In genomic region chr1:220775238-220775853, GRCh38 we compare ENCODE assay signal across 8 cellular contexts. TPM values are rescaled to one million over a fixed set of nuclear protein-coding genes. Genes with fewer than 3 reads are reported as not detected.
DNase-seq lines count a peak whose midpoint lies in the region; ATAC-seq, FAIRE-seq and TF ChIP-seq lines count a peak whose summit lies in the region.

No MANE protein-coding gene starts in this region.

- ATAC-seq in GM18505 (IDR thresholded peaks at IDR 0.05; ENCODE audit: unreplicated experiment) (no peak), HG02763 (IDR thresholded peaks at IDR 0.05; ENCODE audit: unreplicated experiment) (no peak)

- H2AFZ ChIP-seq in endothelial cell of umbilical vein (ENCODE audit: low read depth, low read length) (no peak overlapping the region), osteoblast (ENCODE audit: low read length) (no peak overlapping the region)

- H4K20me1 ChIP-seq in endothelial cell of umbilical vein (replicated peaks; ENCODE audit: control insufficient read depth, extremely low read depth, insufficient read depth, low read length): no peaks in the 10 kb centered on the region
- no peaks in the 10 kb centered on the region for H4K20me1 ChIP-seq in osteoblast (ENCODE audit: insufficient read depth, low read length)

- peak; percentile 71 for DNase-seq in COLO829 (ENCODE audit: low spot score)
- peak; percentile 43 for DNase-seq in HK-2 (ENCODE audit: unreplicated experiment)
- DNase-seq in UCSD-AML1 (lab: John Stamatoyannopoulos, UW; ENCODE audit: unreplicated experiment): peak; percentile 21
- peak; percentile 49 for DNase-seq in endothelial cell of umbilical vein (ENCODE audit: low read depth, low spot score)
- DNase-seq in osteoblast (ENCODE audit: insufficient read length, low spot score, missing footprints): no peak
- DNase-seq in T-helper 2 cell treated with Interferon-gamma antibody and Interleukin-4, amounts not matched to agents 5 μg/mL and 100 μg/mL, for 36 hours (ENCODE audit: low spot score): no peak

- no peak overlapping the region for H3K27ac Mint-ChIP-seq in T-helper 2 cell treated with Interferon-gamma antibody and Interleukin-4, amounts not matched to agents 5 μg/mL and 100 μg/mL, for 36 hours

- peak; percentile 83 for FAIRE-seq in endothelial cell of umbilical vein (lab: Jason Lieb, UNC)

- POLR2A ChIA-PET in endothelial cell of umbilical vein (lab: Charles Lee): no interaction called here

- H3K9me3 ChIP-seq in endothelial cell of umbilical vein (replicated peaks; ENCODE audit: control insufficient read depth, insufficient read depth, low read length) (no peaks in the 10 kb centered on the region), osteoblast (ENCODE audit: low read depth, low read length) (no peaks in the 10 kb centered on the region)

- peaks cover 3 to 4% of the 10 kb centered on the region in 2 experiments for H3K36me3 ChIP-seq in endothelial cell of umbilical vein (ENCODE audit: control insufficient read depth in 2 of 2, extremely low read depth in 1 of 2, insufficient read depth in 2 of 2, low read length in 2 of 2)
- H3K36me3 ChIP-seq in osteoblast (ENCODE audit: insufficient read depth, low read length): no peaks in the 10 kb centered on the region

- dilution Hi-C loops in endothelial cell of umbilical vein (cut with MboI; ENCODE audit: extremely low pct_ligation_motif_present, low sequenced_read_pairs): no loop called here

- no peaks in the 10 kb centered on the region for H3K36me3 Mint-ChIP-seq in T-helper 2 cell treated with Interferon-gamma antibody and Interleukin-4, amounts not matched to agents 5 μg/mL and 100 μg/mL, for 36 hours (ENCODE audit: low read depth)

- no peak overlapping the region for H3K4me3 ChIP-seq in endothelial cell of umbilical vein (replicated peaks in 1 of 3; ENCODE audit: insufficient read depth in 1 of 3, low read depth in 1 of 3, low read length in 3 of 3)
- no peak overlapping the region for H3K4me3 ChIP-seq in osteoblast (ENCODE audit: insufficient read depth, low read length)

- no peak overlapping the region for H3K9ac ChIP-seq in endothelial cell of umbilical vein (replicated peaks; ENCODE audit: extremely low read depth, insufficient read depth, low read length)

- no peaks in the 10 kb centered on the region for H3K9me1 ChIP-seq in endothelial cell of umbilical vein (replicated peaks; ENCODE audit: control insufficient read depth, extremely low read depth, insufficient read depth, low read length)

- peaks cover 2% of the 10 kb centered on the region for H3K27me3 Mint-ChIP-seq in T-helper 2 cell treated with Interferon-gamma antibody and Interleukin-4, amounts not matched to agents 5 μg/mL and 100 μg/mL, for 36 hours (ENCODE audit: low read depth)

- TF ChIP-seq CTCF in endothelial cell of umbilical vein (IDR thresholded peaks at IDR 0.05; ENCODE audit: extremely low read depth in 1 of 2, insufficient read depth in 1 of 2, low read depth in 1 of 2, low read length in 2 of 2): peak; percentile 76 to 87
- TF ChIP-seq CTCF in osteoblast (IDR thresholded peaks at IDR 0.05; ENCODE audit: extremely low read depth, low read depth, low read length): peak; percentile 93

- H3K4me3 Mint-ChIP-seq in T-helper 2 cell treated with Interferon-gamma antibody and Interleukin-4, amounts not matched to agents 5 μg/mL and 100 μg/mL, for 36 hours: no peak overlapping the region

- no peaks in the 10 kb centered on the region for H3K9me3 Mint-ChIP-seq in T-helper 2 cell treated with Interferon-gamma antibody and Interleukin-4, amounts not matched to agents 5 μg/mL and 100 μg/mL, for 36 hours

- H3K4me1 ChIP-seq in endothelial cell of umbilical vein (ENCODE audit: control insufficient read depth, extremely low read depth, insufficient read depth, low read length): no peaks in the 10 kb centered on the region
- H3K4me1 ChIP-seq in osteoblast (ENCODE audit: insufficient read depth, low read length): no peaks in the 10 kb centered on the region

- no peak for TF ChIP-seq POLR2A in endothelial cell of umbilical vein (IDR thresholded peaks at IDR 0.05; ENCODE audit: low read depth, low read length)
- TF ChIP-seq POLR2A in GM18505 (IDR thresholded peaks at IDR 0.05; ENCODE audit: borderline replicate concordance, extremely low read depth, insufficient read depth, insufficient read length): no peak

- intact Hi-C loops in endothelial cell of umbilical vein (cut with micrococcal nuclease): loop anchor here (2.0 to 5.0 kb wide), 2 partner anchors 27 to 783 kb away; partner anchors contain the start of gene MTARC2

- no peak overlapping the region for H3K4me2 ChIP-seq in endothelial cell of umbilical vein (ENCODE audit: insufficient read depth, low read length)
- no peak overlapping the region for H3K4me2 ChIP-seq in osteoblast (ENCODE audit: insufficient read depth, low read length)

- H3K27ac ChIP-seq in endothelial cell of umbilical vein (ENCODE audit: insufficient read depth, low read depth, low read length) (no peak overlapping the region), osteoblast (ENCODE audit: low read depth, low read length) (no peak overlapping the region)

- CTCF ChIA-PET in endothelial cell of umbilical vein (lab: Charles Lee): interaction anchor here (0.6 to 3.9 kb wide), 36 partner anchors 10 to 1681 kb away, joined by 3 to 66 read pairs (median 6); partner anchors contain the start of genes BPNT1, C1orf115, MTARC1 and MTARC2

- H3K79me2 ChIP-seq in endothelial cell of umbilical vein (ENCODE audit: control insufficient read depth, insufficient read depth, low read length): no peaks in the 10 kb centered on the region
- H3K79me2 ChIP-seq in osteoblast (ENCODE audit: insufficient read depth, low read length): no peaks in the 10 kb centered on the region

- H3K4me1 Mint-ChIP-seq in T-helper 2 cell treated with Interferon-gamma antibody and Interleukin-4, amounts not matched to agents 5 μg/mL and 100 μg/mL, for 36 hours (ENCODE audit: low read depth): no peaks in the 10 kb centered on the region

- BruUV-seq in endothelial cell of umbilical vein (replicated peaks; lab: Mats Ljungman, UMichigan): no TSS peak

- H3K27me3 ChIP-seq in endothelial cell of umbilical vein (ENCODE audit: control insufficient read depth in 2 of 2, insufficient read depth in 2 of 2, low read length in 2 of 2) (no peaks in the 10 kb centered on the region), osteoblast (ENCODE audit: insufficient read depth, low read length) (no peaks in the 10 kb centered on the region)

TF ChIP-seq in endothelial cell of umbilical vein, 7 proteins besides CTCF, POLR2A, EP300 and RAD21:
- no peak for TF ChIP-seq JUN (IDR thresholded peaks at IDR 0.05; ENCODE audit: borderline replicate concordance, insufficient read depth, insufficient read length, low read depth)
- TF ChIP-seq MYC (IDR thresholded peaks at IDR 0.05; ENCODE audit: low read depth, low read length): no peak
- TF ChIP-seq GATA2 (IDR thresholded peaks at IDR 0.05; ENCODE audit: insufficient read depth, insufficient read length, low read depth, low read length): no peak
- no peak for TF ChIP-seq POLR2AphosphoS5 (IDR thresholded peaks at IDR 0.05; ENCODE audit: insufficient read depth, low read depth, low read length)

RNA-seq across cellular contexts. Expression of gene MTARC1, which starts 11.4 kb away (rescaled TPM):
- total RNA-seq in endothelial cell of umbilical vein (3.5 and 4.8 TPM in 2 replicates), osteoblast (2.9 TPM in 2 replicates)
- polyA plus RNA-seq in endothelial cell of umbilical vein: 0.43 and 0.62 TPM in 2 replicates
- polyA plus RNA-seq in endothelial cell of umbilical vein (2011; cell fraction: cytosol; rRNA removed): 1.1 TPM in 2 replicates
- polyA plus RNA-seq in endothelial cell of umbilical vein (2011; cell fraction: nucleus; rRNA removed): 1.2 and 1.6 TPM in 2 replicates
- 1.1 and 1.2 TPM in 2 replicates for polyA plus RNA-seq in endothelial cell of umbilical vein (2012)
- polyA minus RNA-seq in endothelial cell of umbilical vein: 0.80 and 2.6 TPM in 2 replicates
- 86.1 TPM for polyA minus RNA-seq in endothelial cell of umbilical vein (2011; cell fraction: cytosol; rRNA and poly(A)+ RNA removed)
- 1.1 and 1.4 TPM in 2 replicates for polyA minus RNA-seq in endothelial cell of umbilical vein (2011; cell fraction: nucleus; rRNA and poly(A)+ RNA removed)

RNA-seq across cellular contexts. Expression of gene MTARC2, which starts 27.2 kb away (rescaled TPM):
- 12.0 and 14.1 TPM in 2 replicates for total RNA-seq in endothelial cell of umbilical vein
- 9.8 and 10.7 TPM in 2 replicates for polyA plus RNA-seq in endothelial cell of umbilical vein
- 6.0 and 8.0 TPM in 2 replicates for polyA plus RNA-seq in endothelial cell of umbilical vein (2011; cell fraction: cytosol; rRNA removed)
- polyA plus RNA-seq in endothelial cell of umbilical vein (2011; cell fraction: nucleus; rRNA removed): 32.7 and 34.7 TPM in 2 replicates
- polyA plus RNA-seq in endothelial cell of umbilical vein (2012): 16.7 and 17.9 TPM in 2 replicates
- polyA minus RNA-seq in endothelial cell of umbilical vein: 6.1 and 6.2 TPM in 2 replicates
- 13.0 TPM for polyA minus RNA-seq in endothelial cell of umbilical vein (2011; cell fraction: cytosol; rRNA and poly(A)+ RNA removed)
- 10.7 and 13.3 TPM in 2 replicates for polyA minus RNA-seq in endothelial cell of umbilical vein (2011; cell fraction: nucleus; rRNA and poly(A)+ RNA removed)
- total RNA-seq in osteoblast: 7.7 and 9.4 TPM in 2 replicates

Comparison
In these comparisons a context has a peak if more than half of its experiments do, and no peak if none do; other contexts are left out.
1. DNase-seq: peak in COLO829 (single experiment), HK-2 (single experiment), UCSD-AML1 (single experiment) and endothelial cell of umbilical vein (single experiment); none in osteoblast (single experiment) and T-helper 2 cell treated with Interferon-gamma antibody and Interleukin-4, amounts not matched to agents 5 μg/mL and 100 μg/mL, for 36 hours (single experiment).